In genomic region chr14:93207468-93208308, GRCh38 we compare ENCODE assay signal across 8 cellular contexts. TPM values are rescaled to one million over a fixed set of nuclear protein-coding genes. Genes with fewer than 3 reads are reported as not detected.
A peak's percentile ranks its signal among the peaks of the same experiment; 100 is the strongest.
DNase-seq lines count a peak whose midpoint lies in the region; ATAC-seq, FAIRE-seq and TF ChIP-seq lines count a peak whose summit lies in the region.

No MANE protein-coding gene starts in this region.

- DNase-seq in NCI-H82 (lab: John Stamatoyannopoulos, UW) (peak; percentile 73), NCI-H82 treated with DMSO at 0.1 percent for 48 hours (lab: John Stamatoyannopoulos, UW; ENCODE audit: unreplicated experiment) (no peak), SK-N-DZ (ENCODE audit: low spot score) (peak; percentile 47), HepG2 (ENCODE audit: low spot score) (no peak)

- H3K4me1 ChIP-seq in HepG2 (ENCODE audit: insufficient read depth, low read length) (peaks cover 29% of the 10 kb centered on the region), stomach smooth muscle (ENCODE audit: control insufficient read depth, insufficient read depth, low read length) (peaks cover 15% of the 10 kb centered on the region)

- peak overlapping the region; percentile 96 to 100 (median 98) for H3K4me3 Mint-ChIP-seq in IgD-negative memory B cell
- H3K4me3 Mint-ChIP-seq in dendritic cell treated with granulocyte-macrophage colony-stimulating factor and Interleukin-4, amounts not matched to agents 40 ng/mL and 50 ng/mL, for 4 days = peak overlapping the region; percentile 99

- H3K36me3 Mint-ChIP-seq in IgD-negative memory B cell = peaks cover 4% of the 10 kb centered on the region
- H3K36me3 Mint-ChIP-seq in dendritic cell treated with granulocyte-macrophage colony-stimulating factor and Interleukin-4, amounts not matched to agents 40 ng/mL and 50 ng/mL, for 4 days (ENCODE audit: low read depth) = peaks cover 33% of the 10 kb centered on the region

- peak overlapping the region; percentile 87 for H3K4me2 ChIP-seq in HepG2 (ENCODE audit: low read depth, low read length)

- FAIRE-seq in HepG2 (lab: Jason Lieb, UNC) = no peak

- POLR2A ChIA-PET in HepG2 (lab: Yijun Ruan, JAX) = interaction anchor here (0.7 to 2.7 kb wide), 6 partner anchors 11 to 123 kb away, joined by 3 to 26 read pairs (median 4); partner anchors contain the start of genes LYSET and MOAP1

- ATAC-seq in GM21786 (IDR thresholded peaks at IDR 0.05; ENCODE audit: unreplicated experiment) (peak; percentile 43), HepG2 (peak; percentile 83)

- no peaks in the 10 kb centered on the region for H3K9me3 Mint-ChIP-seq in IgD-negative memory B cell
- no peaks in the 10 kb centered on the region for H3K9me3 Mint-ChIP-seq in dendritic cell treated with granulocyte-macrophage colony-stimulating factor and Interleukin-4, amounts not matched to agents 40 ng/mL and 50 ng/mL, for 4 days

- no TSS peak for BruUV-seq in HepG2 (replicated peaks; lab: Mats Ljungman, UMichigan)

- no peak for TF ChIP-seq EP300 in HepG2 (IDR thresholded peaks at IDR 0.05; ENCODE audit: low read depth in 2 of 2, low read length in 2 of 2)
- TF ChIP-seq EP300 in HepG2 (CRISPR knock-in tag; IDR thresholded peaks at IDR 0.05; ENCODE audit: borderline replicate concordance) = no peak

- H3K36me3 ChIP-seq in HepG2 (replicated peaks in 1 of 2; ENCODE audit: control insufficient read depth in 1 of 2, insufficient read depth in 2 of 2, low read length in 2 of 2) (peaks cover 1 to 8% of the 10 kb centered on the region in 2 experiments; a peak in 2 of 5 replicates), stomach smooth muscle (ENCODE audit: control insufficient read depth in 2 of 2, insufficient read depth in 2 of 2, low read length in 2 of 2) (peaks cover 6% of the 10 kb centered on the region in 2 donors)

- no peak; the same call in 1 of the 2 replicates for TF ChIP-seq RAD21 in HepG2 (CRISPR knock-in tag; IDR thresholded peaks at IDR 0.05)

- WGBS in HepG2 (ENCODE audit: low lambda C conversion rate) = under 1% methylated on average over 20 of the region's 23 CpGs

- peaks cover 20% of the 10 kb centered on the region for H3K79me2 ChIP-seq in HepG2 (ENCODE audit: insufficient read depth, low read length)

- peak overlapping the region; percentile 73 for H3K27ac ChIP-seq in HepG2 (ENCODE audit: extremely low read length, insufficient read depth, low read length)
- peak overlapping the region; percentile 74 for H3K27ac ChIP-seq in stomach smooth muscle (ENCODE audit: low read length)

- CTCF ChIA-PET in HepG2 (lab: Yijun Ruan, JAX; ENCODE audit: low intra/inter-chr PET ratio, low total read pairs) = interaction anchor here (1.1 to 1.8 kb wide), 3 partner anchors 11 to 336 kb away, joined by 3 to 6 read pairs (median 4); no protein-coding TSS in a partner anchor

- no peaks in the 10 kb centered on the region for H3K27me3 Mint-ChIP-seq in IgD-negative memory B cell
- H3K27me3 Mint-ChIP-seq in dendritic cell treated with granulocyte-macrophage colony-stimulating factor and Interleukin-4, amounts not matched to agents 40 ng/mL and 50 ng/mL, for 4 days = no peaks in the 10 kb centered on the region

- intact Hi-C loops in dendritic cell treated with granulocyte-macrophage colony-stimulating factor and Interleukin-4, amounts not matched to agents 40 ng/mL and 50 ng/mL, for 4 days (cut with micrococcal nuclease) = loop anchor here (1.0 to 5.0 kb wide), 3 partner anchors 22 to 325 kb away; partner anchors contain the start of genes BTBD7 and LYSET
- intact Hi-C loops in HepG2 (cut with micrococcal nuclease; ENCODE audit: unreplicated experiment) = loop anchor here (2.0 to 5.0 kb wide), 3 partner anchors 23 to 125 kb away; partner anchors contain the start of genes BTBD7, LYSET and MOAP1

- no peaks in the 10 kb centered on the region; a peak in 1 of 5 replicates for H3K27me3 ChIP-seq in HepG2 (ENCODE audit: control insufficient read depth in 1 of 2, insufficient read depth in 2 of 2, low read length in 2 of 2)
- no peaks in the 10 kb centered on the region for H3K27me3 ChIP-seq in stomach smooth muscle (ENCODE audit: control insufficient read depth in 1 of 2, insufficient read depth in 2 of 2, low read length in 2 of 2)

- in situ Hi-C loops in HepG2 (cut with HindIII; ENCODE audit: extremely low pct_ligation_motif_present, low pct_unique_long_range_greater_than_20kb) = no loop called here

- H2AFZ ChIP-seq in HepG2 (ENCODE audit: low read length) = peak overlapping the region; percentile 81

- TF ChIP-seq CTCF in HepG2 (CRISPR knock-in tag; IDR thresholded peaks at IDR 0.05) = peak; percentile 65

- H3K9ac ChIP-seq in HepG2 (ENCODE audit: insufficient read depth, low read depth, low read length) (peak overlapping the region; percentile 75), stomach smooth muscle (ENCODE audit: low read length in 2 of 2) (peak overlapping the region; percentile 82 to 86)

- H3K4me1 Mint-ChIP-seq in IgD-negative memory B cell = peaks cover 47 to 50% (median 48%) of the 10 kb centered on the region in 3 donors
- H3K4me1 Mint-ChIP-seq in dendritic cell treated with granulocyte-macrophage colony-stimulating factor and Interleukin-4, amounts not matched to agents 40 ng/mL and 50 ng/mL, for 4 days (ENCODE audit: low read depth) = peaks cover 49% of the 10 kb centered on the region

- peak overlapping the region; percentile 94 to 98 (median 95) for H3K27ac Mint-ChIP-seq in IgD-negative memory B cell
- H3K27ac Mint-ChIP-seq in dendritic cell treated with granulocyte-macrophage colony-stimulating factor and Interleukin-4, amounts not matched to agents 40 ng/mL and 50 ng/mL, for 4 days = peak overlapping the region; percentile 90

- H3K4me3 ChIP-seq in HepG2 (replicated peaks in 1 of 3; ENCODE audit: insufficient read depth in 1 of 3, low read depth in 2 of 3, low read length in 3 of 3) (peak overlapping the region; percentile 77 to 98 (median 92)), stomach smooth muscle (ENCODE audit: low read length in 2 of 2) (peak overlapping the region; percentile 94 to 96)

- TF ChIP-seq POLR2A in HepG2 (IDR thresholded peaks at IDR 0.05; ENCODE audit: insufficient read depth in 1 of 2, low read depth in 2 of 2, low read length in 2 of 2) = no peak

- no peaks in the 10 kb centered on the region for H3K9me3 ChIP-seq in HepG2 (ENCODE audit: low read length)
- H3K9me3 ChIP-seq in stomach smooth muscle (ENCODE audit: control insufficient read depth in 2 of 2, low read length in 2 of 2) = no peaks in the 10 kb centered on the region

- H4K20me1 ChIP-seq in HepG2 (ENCODE audit: insufficient read depth, low read length) = no peaks in the 10 kb centered on the region

RNA-seq across cellular contexts. Expression of gene UBR7, which starts 0.6 kb away (rescaled TPM):
- polyA plus RNA-seq in IgD-negative memory B cell (39.2 TPM), HepG2 (2011; rRNA removed) (8.5 and 11.0 TPM in 2 replicates)
- 40.9 and 45.8 TPM in 2 replicates for polyA plus RNA-seq in SK-N-DZ (2014; cell fraction: cytosol; rRNA removed)
- 15.0 and 16.9 TPM in 2 replicates for polyA plus RNA-seq in SK-N-DZ (2014; cell fraction: nucleus; rRNA removed)
- total RNA-seq in HepG2 (2016; rRNA removed; fragmentation: Illumina TruSeq; extraction: Trizol) = 19.7 and 35.5 TPM in 2 replicates
- total RNA-seq in HepG2 (2016; cell fraction: cytosol; rRNA removed; fragmentation: Illumina TruSeq; extraction: Trizol; ENCODE audit: low read depth) = 2.1 and 2.3 TPM in 2 replicates
- total RNA-seq in HepG2 (2016; cell fraction: insoluble cytoplasmic fraction; rRNA removed; fragmentation: Illumina TruSeq; extraction: Trizol) = 20.8 and 37.3 TPM in 2 replicates
- total RNA-seq in HepG2 (2016; cell fraction: membrane; rRNA removed; fragmentation: Illumina TruSeq; extraction: Trizol) = 9.5 and 11.1 TPM in 2 replicates
- 10.5 and 10.7 TPM in 2 replicates for total RNA-seq in HepG2 (2016; cell fraction: nucleus; rRNA removed; fragmentation: Illumina TruSeq; extraction: Trizol)
- 6.5 and 8.1 TPM in 2 replicates for polyA plus RNA-seq in HepG2 (2011; cell fraction: cytosol; rRNA removed)
- 6.4 and 6.8 TPM in 2 replicates for polyA plus RNA-seq in HepG2 (2011; cell fraction: nucleus; rRNA removed)
- polyA plus RNA-seq in HepG2 (2012) = 6.1 and 10.7 TPM in 2 replicates
- 1.8 and 2.0 TPM in 2 replicates for polyA plus RNA-seq in HepG2 (2016; cell fraction: cytosol; fragmentation: Illumina TruSeq; extraction: Trizol; ENCODE audit: low read depth)
- polyA plus RNA-seq in HepG2 (2016; cell fraction: insoluble cytoplasmic fraction; fragmentation: Illumina TruSeq; extraction: Trizol; ENCODE audit: low read depth) = 34.6 and 35.6 TPM in 2 replicates
- polyA plus RNA-seq in HepG2 (2016; cell fraction: membrane; fragmentation: Illumina TruSeq; extraction: Trizol; ENCODE audit: low read depth) = 5.7 and 6.7 TPM in 2 replicates
- polyA plus RNA-seq in HepG2 (2016; cell fraction: nucleus; fragmentation: Illumina TruSeq; extraction: Trizol; ENCODE audit: insufficient read depth, low read depth) = 15.4 and 15.7 TPM in 2 replicates
- 6.6 and 21.0 TPM in 2 replicates for polyA minus RNA-seq in HepG2 (2011; rRNA and poly(A)+ RNA removed; ENCODE audit: low replicate concordance)
- polyA minus RNA-seq in HepG2 (2011; cell fraction: cytosol; rRNA and poly(A)+ RNA removed) = 6.9 and 11.5 TPM in 2 replicates
- polyA minus RNA-seq in HepG2 (2011; cell fraction: nucleus; rRNA and poly(A)+ RNA removed) = 7.5 and 8.0 TPM in 2 replicates

RNA-seq across cellular contexts. Expression of gene GON7, which starts 0.8 kb away (rescaled TPM):
- 31.5 TPM for polyA plus RNA-seq in IgD-negative memory B cell
- polyA plus RNA-seq in SK-N-DZ (2014; cell fraction: cytosol; rRNA removed) = 17.3 and 21.4 TPM in 2 replicates
- 8.7 and 10.9 TPM in 2 replicates for polyA plus RNA-seq in SK-N-DZ (2014; cell fraction: nucleus; rRNA removed)
- 28.0 and 45.9 TPM in 2 replicates for total RNA-seq in HepG2 (2016; rRNA removed; fragmentation: Illumina TruSeq; extraction: Trizol)
- total RNA-seq in HepG2 (2016; cell fraction: cytosol; rRNA removed; fragmentation: Illumina TruSeq; extraction: Trizol; ENCODE audit: low read depth) = 10.0 and 10.6 TPM in 2 replicates
- 31.3 and 51.3 TPM in 2 replicates for total RNA-seq in HepG2 (2016; cell fraction: insoluble cytoplasmic fraction; rRNA removed; fragmentation: Illumina TruSeq; extraction: Trizol)
- 19.3 and 22.3 TPM in 2 replicates for total RNA-seq in HepG2 (2016; cell fraction: membrane; rRNA removed; fragmentation: Illumina TruSeq; extraction: Trizol)
- total RNA-seq in HepG2 (2016; cell fraction: nucleus; rRNA removed; fragmentation: Illumina TruSeq; extraction: Trizol) = 10.7 and 11.5 TPM in 2 replicates
- 8.9 and 11.9 TPM in 2 replicates for polyA plus RNA-seq in HepG2 (2011; rRNA removed)
- 6.4 and 8.8 TPM in 2 replicates for polyA plus RNA-seq in HepG2 (2011; cell fraction: cytosol; rRNA removed)
- polyA plus RNA-seq in HepG2 (2011; cell fraction: nucleus; rRNA removed) = 1.5 and 2.1 TPM in 2 replicates
- polyA plus RNA-seq in HepG2 (2012) = 12.2 and 13.2 TPM in 2 replicates
- 10.7 and 11.1 TPM in 2 replicates for polyA plus RNA-seq in HepG2 (2016; cell fraction: cytosol; fragmentation: Illumina TruSeq; extraction: Trizol; ENCODE audit: low read depth)
- 47.3 and 54.8 TPM in 2 replicates for polyA plus RNA-seq in HepG2 (2016; cell fraction: insoluble cytoplasmic fraction; fragmentation: Illumina TruSeq; extraction: Trizol; ENCODE audit: low read depth)
- polyA plus RNA-seq in HepG2 (2016; cell fraction: membrane; fragmentation: Illumina TruSeq; extraction: Trizol; ENCODE audit: low read depth) = 19.2 and 21.7 TPM in 2 replicates
- 15.8 and 18.4 TPM in 2 replicates for polyA plus RNA-seq in HepG2 (2016; cell fraction: nucleus; fragmentation: Illumina TruSeq; extraction: Trizol; ENCODE audit: insufficient read depth, low read depth)
- 2.3 and 3.7 TPM in 2 replicates for polyA minus RNA-seq in HepG2 (2011; rRNA and poly(A)+ RNA removed; ENCODE audit: low replicate concordance)
- 2.7 and 4.6 TPM in 2 replicates for polyA minus RNA-seq in HepG2 (2011; cell fraction: cytosol; rRNA and poly(A)+ RNA removed)
- 2.3 and 2.4 TPM in 2 replicates for polyA minus RNA-seq in HepG2 (2011; cell fraction: nucleus; rRNA and poly(A)+ RNA removed)

RNA-seq across cellular contexts. Expression of gene LYSET, which starts 22.6 kb away (rescaled TPM):
- polyA plus RNA-seq in IgD-negative memory B cell (28.8 TPM), HepG2 (2011; rRNA removed) (36.4 and 36.6 TPM in 2 replicates)
- 7.7 and 12.0 TPM in 2 replicates for polyA plus RNA-seq in SK-N-DZ (2014; cell fraction: cytosol; rRNA removed)
- polyA plus RNA-seq in SK-N-DZ (2014; cell fraction: nucleus; rRNA removed) = 3.9 and 9.5 TPM in 2 replicates
- 19.1 and 20.1 TPM in 2 replicates for total RNA-seq in HepG2 (2016; rRNA removed; fragmentation: Illumina TruSeq; extraction: Trizol)
- 42.0 and 42.3 TPM in 2 replicates for total RNA-seq in HepG2 (2016; cell fraction: cytosol; rRNA removed; fragmentation: Illumina TruSeq; extraction: Trizol; ENCODE audit: low read depth)
- 16.7 and 22.4 TPM in 2 replicates for total RNA-seq in HepG2 (2016; cell fraction: insoluble cytoplasmic fraction; rRNA removed; fragmentation: Illumina TruSeq; extraction: Trizol)
- total RNA-seq in HepG2 (2016; cell fraction: membrane; rRNA removed; fragmentation: Illumina TruSeq; extraction: Trizol) = 51.5 and 52.1 TPM in 2 replicates
- total RNA-seq in HepG2 (2016; cell fraction: nucleus; rRNA removed; fragmentation: Illumina TruSeq; extraction: Trizol) = 12.2 and 14.3 TPM in 2 replicates
- polyA plus RNA-seq in HepG2 (2011; cell fraction: cytosol; rRNA removed) = 16.8 and 29.8 TPM in 2 replicates
- polyA plus RNA-seq in HepG2 (2011; cell fraction: nucleus; rRNA removed) = 5.7 and 8.0 TPM in 2 replicates
- polyA plus RNA-seq in HepG2 (2012) = 31.1 and 33.0 TPM in 2 replicates
- polyA plus RNA-seq in HepG2 (2016; cell fraction: cytosol; fragmentation: Illumina TruSeq; extraction: Trizol; ENCODE audit: low read depth) = 79.3 and 89.7 TPM in 2 replicates
- polyA plus RNA-seq in HepG2 (2016; cell fraction: insoluble cytoplasmic fraction; fragmentation: Illumina TruSeq; extraction: Trizol; ENCODE audit: low read depth) = 30.2 and 31.4 TPM in 2 replicates
- polyA plus RNA-seq in HepG2 (2016; cell fraction: membrane; fragmentation: Illumina TruSeq; extraction: Trizol; ENCODE audit: low read depth) = 77.9 and 80.5 TPM in 2 replicates
- 26.1 and 29.5 TPM in 2 replicates for polyA plus RNA-seq in HepG2 (2016; cell fraction: nucleus; fragmentation: Illumina TruSeq; extraction: Trizol; ENCODE audit: insufficient read depth, low read depth)
- polyA minus RNA-seq in HepG2 (2011; rRNA and poly(A)+ RNA removed; ENCODE audit: low replicate concordance) = 9.2 and 13.6 TPM in 2 replicates
- 7.6 and 9.5 TPM in 2 replicates for polyA minus RNA-seq in HepG2 (2011; cell fraction: cytosol; rRNA and poly(A)+ RNA removed)
- polyA minus RNA-seq in HepG2 (2011; cell fraction: nucleus; rRNA and poly(A)+ RNA removed) = 11.3 and 12.2 TPM in 2 replicates

RNA-seq across cellular contexts. Expression of gene MOAP1, which starts 23.0 kb away (rescaled TPM):
- 53.8 TPM for polyA plus RNA-seq in IgD-negative memory B cell
- 46.6 and 53.6 TPM in 2 replicates for polyA plus RNA-seq in SK-N-DZ (2014; cell fraction: cytosol; rRNA removed)
- polyA plus RNA-seq in SK-N-DZ (2014; cell fraction: nucleus; rRNA removed) = 14.1 and 19.0 TPM in 2 replicates
- total RNA-seq in HepG2 (2016; rRNA removed; fragmentation: Illumina TruSeq; extraction: Trizol) = 14.6 and 14.9 TPM in 2 replicates
- 2.6 TPM in 2 replicates for total RNA-seq in HepG2 (2016; cell fraction: cytosol; rRNA removed; fragmentation: Illumina TruSeq; extraction: Trizol; ENCODE audit: low read depth)
- total RNA-seq in HepG2 (2016; cell fraction: insoluble cytoplasmic fraction; rRNA removed; fragmentation: Illumina TruSeq; extraction: Trizol) = 14.8 and 15.2 TPM in 2 replicates
- total RNA-seq in HepG2 (2016; cell fraction: membrane; rRNA removed; fragmentation: Illumina TruSeq; extraction: Trizol) = 7.5 and 8.6 TPM in 2 replicates
- total RNA-seq in HepG2 (2016; cell fraction: nucleus; rRNA removed; fragmentation: Illumina TruSeq; extraction: Trizol) = 10.0 and 11.2 TPM in 2 replicates
- 47.0 and 48.6 TPM in 2 replicates for polyA plus RNA-seq in HepG2 (2011; rRNA removed)
- polyA plus RNA-seq in HepG2 (2011; cell fraction: cytosol; rRNA removed) = 34.9 and 57.3 TPM in 2 replicates
- polyA plus RNA-seq in HepG2 (2011; cell fraction: nucleus; rRNA removed) = 12.5 and 24.3 TPM in 2 replicates
- polyA plus RNA-seq in HepG2 (2012) = 22.2 and 29.6 TPM in 2 replicates
- polyA plus RNA-seq in HepG2 (2016; cell fraction: cytosol; fragmentation: Illumina TruSeq; extraction: Trizol; ENCODE audit: low read depth) = 2.0 and 2.1 TPM in 2 replicates
- 13.6 and 14.1 TPM in 2 replicates for polyA plus RNA-seq in HepG2 (2016; cell fraction: insoluble cytoplasmic fraction; fragmentation: Illumina TruSeq; extraction: Trizol; ENCODE audit: low read depth)
- polyA plus RNA-seq in HepG2 (2016; cell fraction: membrane; fragmentation: Illumina TruSeq; extraction: Trizol; ENCODE audit: low read depth) = 5.0 and 5.9 TPM in 2 replicates
- polyA plus RNA-seq in HepG2 (2016; cell fraction: nucleus; fragmentation: Illumina TruSeq; extraction: Trizol; ENCODE audit: insufficient read depth, low read depth) = 16.6 and 18.7 TPM in 2 replicates
- polyA minus RNA-seq in HepG2 (2011; rRNA and poly(A)+ RNA removed; ENCODE audit: low replicate concordance) = 6.5 and 13.5 TPM in 2 replicates
- polyA minus RNA-seq in HepG2 (2011; cell fraction: cytosol; rRNA and poly(A)+ RNA removed) = 14.9 and 19.2 TPM in 2 replicates
- 8.9 and 11.3 TPM in 2 replicates for polyA minus RNA-seq in HepG2 (2011; cell fraction: nucleus; rRNA and poly(A)+ RNA removed)

Comparison
In these comparisons a context has a peak if more than half of its experiments do, and no peak if none do; other contexts are left out.
1. DNase-seq: peak in NCI-H82 (single experiment) and SK-N-DZ (single experiment); none in NCI-H82 treated with DMSO at 0.1 percent for 48 hours (single experiment) and HepG2 (single experiment).